Comparison of ENCODE assay signal across 23 cellular contexts in the genomic region with DNA sequence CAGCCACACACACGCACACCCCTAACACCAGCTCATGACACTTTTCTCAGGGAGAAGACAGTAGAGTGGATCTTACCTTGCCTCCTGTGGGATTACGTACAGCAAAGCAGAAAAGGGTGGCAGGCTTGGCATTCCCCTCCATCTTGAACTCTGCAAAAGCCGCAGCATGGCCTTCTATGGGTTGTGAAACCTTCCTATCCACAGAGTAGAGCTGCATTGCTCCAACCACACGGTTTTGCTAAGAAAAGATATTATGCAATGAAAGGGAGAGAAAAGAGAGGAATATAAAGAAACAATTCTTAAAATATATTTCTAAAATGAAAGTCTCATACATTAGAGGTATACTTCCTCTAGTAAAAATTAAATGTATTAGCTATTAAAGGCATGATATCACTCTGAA.
"Had no signal": no experiment of that assay in that cellular context is flagged by ENCODE, and none has a peak within 500 bp of the region (broad histone marks: within the 10 kb centered on the region; RNA-seq: fewer than 3 reads in every experiment).

No MANE protein-coding gene starts in this region.

- H2AFZ ChIP-seq: hepatocyte had no signal

- H3K4me1 ChIP-seq: pancreas, upper lobe of left lung had no signal

- H3K27ac ChIP-seq: dorsolateral prefrontal cortex, hepatocyte, left ventricle myocardium inferior, pancreas, psoas muscle, thoracic aorta, upper lobe of left lung had no signal

- H3K27ac Mint-ChIP-seq: activated CD8-positive, alpha-beta T cell treated with anti-CD3 and anti-CD28 coated beads, Interleukin-2, amount 10 ng/mL, durations not matched to agents 7 days and 5 days; activated naive CD4-positive, alpha-beta T cell treated with anti-CD3 and anti-CD28 coated beads, Interleukin-2, amount 50 U/mL, for 24 hours; brain; effector memory CD8-positive, alpha-beta T cell; immature natural killer cell; naive thymus-derived CD8-positive, alpha-beta T cell had no signal

- H3K9me3 Mint-ChIP-seq: activated naive CD4-positive, alpha-beta T cell treated with anti-CD3 and anti-CD28 coated beads, Interleukin-2, amount 50 U/mL, for 24 hours; brain; effector memory CD8-positive, alpha-beta T cell; immature natural killer cell; naive thymus-derived CD8-positive, alpha-beta T cell had no signal

- H3K36me3 ChIP-seq: pancreas, thoracic aorta had no signal

- H3K27me3 Mint-ChIP-seq: activated naive CD4-positive, alpha-beta T cell treated with anti-CD3 and anti-CD28 coated beads, Interleukin-2, amount 50 U/mL, for 24 hours; brain; effector memory CD8-positive, alpha-beta T cell; naive thymus-derived CD8-positive, alpha-beta T cell had no signal

- H3K4me3 Mint-ChIP-seq: activated CD8-positive, alpha-beta T cell treated with anti-CD3 and anti-CD28 coated beads, Interleukin-2, amount 10 ng/mL, durations not matched to agents 7 days and 5 days; activated naive CD4-positive, alpha-beta T cell treated with anti-CD3 and anti-CD28 coated beads, Interleukin-2, amount 50 U/mL, for 24 hours; brain; effector memory CD8-positive, alpha-beta T cell; immature natural killer cell; naive thymus-derived CD8-positive, alpha-beta T cell had no signal

- H3K9me3 ChIP-seq: left ventricle myocardium inferior, pancreas, psoas muscle, thoracic aorta, upper lobe of left lung had no signal

- H3K4me2 ChIP-seq: hepatocyte had no signal

- H3K79me2 ChIP-seq: hepatocyte had no signal

- DNase-seq: activated CD4-positive, alpha-beta T cell treated with anti-CD3 and anti-CD28 coated beads for 1 hour; activated CD4-positive, alpha-beta T cell treated with anti-CD3 and anti-CD28 coated beads, Interleukin-2, amount 50 U/mL, for 1 hour; activated CD8-positive, alpha-beta T cell treated with anti-CD3 and anti-CD28 coated beads, Interleukin-2, amount 10 ng/mL, durations not matched to agents 7 days and 5 days; activated gamma-delta T cell treated with Interleukin-2 at 50 U/mL for 16 hours; activated T-cell treated with anti-CD3 and anti-CD28 coated beads, Interleukin-2, amount 50 U/mL, for 1 hour; aorta; dorsolateral prefrontal cortex; effector memory CD8-positive, alpha-beta T cell; foreskin melanocyte; glutamatergic neuron; immature natural killer cell; left ventricle myocardium inferior; naive thymus-derived CD8-positive, alpha-beta T cell; pancreas; psoas muscle; right cardiac atrium; stimulated activated CD4-positive, alpha-beta T cell treated with anti-CD3 and anti-CD28 coated beads, Interleukin-4, amount 100 ng/mL, for 24 hours; stimulated activated naive CD4-positive, alpha-beta T cell treated with Interleukin-2 at 50 U/mL for 16 hours; upper lobe of left lung had no signal

- H3K36me3 Mint-ChIP-seq: activated naive CD4-positive, alpha-beta T cell treated with anti-CD3 and anti-CD28 coated beads, Interleukin-2, amount 50 U/mL, for 24 hours; immature natural killer cell; naive thymus-derived CD8-positive, alpha-beta T cell had no signal

- H3K4me1 Mint-ChIP-seq: activated naive CD4-positive, alpha-beta T cell treated with anti-CD3 and anti-CD28 coated beads, Interleukin-2, amount 50 U/mL, for 24 hours; brain; immature natural killer cell had no signal

- H3K4me3 ChIP-seq: dorsolateral prefrontal cortex, hepatocyte, left ventricle myocardium inferior, pancreas, psoas muscle, thoracic aorta, upper lobe of left lung had no signal

- H3K27me3 ChIP-seq: dorsolateral prefrontal cortex, hepatocyte, pancreas, upper lobe of left lung had no signal
